1 cellular context compared by ENCODE assay signal in the genomic region with DNA sequence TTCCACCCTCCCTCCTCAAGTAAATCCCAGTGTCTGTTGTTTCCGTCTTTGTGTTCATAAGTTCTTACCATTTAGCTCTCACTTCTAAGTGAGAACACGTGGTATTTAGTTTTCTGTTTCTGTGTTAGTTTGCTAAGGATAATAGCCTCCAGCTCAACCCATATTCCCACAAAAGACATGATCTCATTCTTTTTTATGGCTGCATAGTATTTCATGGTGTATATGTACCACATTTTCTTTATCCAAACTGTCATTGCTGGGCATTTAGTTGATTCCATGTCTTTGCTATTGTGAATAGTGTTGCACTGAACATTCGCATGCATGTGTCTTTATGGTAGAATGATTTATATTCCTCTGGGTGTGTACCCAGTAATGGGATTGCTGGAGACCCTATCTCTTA.
TF ChIP-seq lines count a peak whose summit lies in the region.

No MANE protein-coding gene starts in this region.

TF ChIP-seq in HEK293, 187 proteins besides CTCF, POLR2A, EP300 and RAD21:
- TF ChIP-seq, protein P1, sequence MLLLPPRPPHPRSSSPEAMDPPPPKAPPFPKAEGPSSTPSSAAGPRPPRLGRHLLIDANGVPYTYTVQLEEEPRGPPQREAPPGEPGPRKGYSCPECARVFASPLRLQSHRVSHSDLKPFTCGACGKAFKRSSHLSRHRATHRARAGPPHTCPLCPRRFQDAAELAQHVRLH (tag by site-specific recombination; IDR thresholded peaks at IDR 0.05): peak; percentile 61
- TF ChIP-seq ZNF146 (tag by site-specific recombination; IDR thresholded peaks at IDR 0.05): peak; percentile 95
